Comparison of ENCODE assay signal across 19 cellular contexts in genomic region chr16:47872228-47872627, GRCh38.
DNase-seq lines count a peak whose midpoint lies in the region; ATAC-seq, FAIRE-seq and TF ChIP-seq lines count a peak whose summit lies in the region.
"Had no signal": no experiment of that assay in that cellular context is flagged by ENCODE, and none has a peak within 500 bp of the region (broad histone marks: within the 10 kb centered on the region; RNA-seq: fewer than 3 reads in every experiment).

No MANE protein-coding gene starts in this region.

- dilution Hi-C loops in mammary epithelial cell (cut with HindIII; ENCODE audit: low sequenced_read_pairs), result no loop called here
- dilution Hi-C loops in keratinocyte (cut with MboI; ENCODE audit: extremely low pct_ligation_motif_present, low sequenced_read_pairs), result no loop called here

- H3K27ac ChIP-seq in mammary epithelial cell (ENCODE audit: insufficient read depth, low read depth, low read length), result no peak overlapping the region
- H3K27ac ChIP-seq in keratinocyte (ENCODE audit: control insufficient read depth, insufficient read depth, low read length), result no peak overlapping the region

- POLR2A ChIA-PET in MCF 10A (lab: Yijun Ruan, JAX), result no interaction called here
- POLR2A ChIA-PET in T-cell (lab: Charles Lee), result no interaction called here
- POLR2A ChIA-PET in activated CD4-positive, alpha-beta memory T cell treated with anti-CD3 and anti-CD28 coated beads, Interleukin-2, amount 10 ng/mL, durations not matched to agents 7 days and 5 days (lab: Charles Lee), result no interaction called here

- H3K79me2 ChIP-seq in mammary epithelial cell (ENCODE audit: insufficient read depth, low read length) (no peaks in the 10 kb centered on the region), keratinocyte (ENCODE audit: control insufficient read depth, insufficient read depth, low read length) (no peaks in the 10 kb centered on the region)

- H3K4me2 ChIP-seq in mammary epithelial cell (ENCODE audit: insufficient read depth, low read depth, low read length) (no peak overlapping the region), keratinocyte (ENCODE audit: control insufficient read depth, extremely low read depth, insufficient read depth, low read depth, low read length) (peak overlapping the region; percentile 18)

- intact Hi-C loops in MCF 10A (cut with micrococcal nuclease) (no loop called here), mammary epithelial cell (cut with micrococcal nuclease) (no loop called here)

- H3K27ac Mint-ChIP-seq in MCF 10A (ENCODE audit: low read depth, unreplicated experiment), result no peak overlapping the region
- H3K27ac Mint-ChIP-seq in T-cell, result no peak overlapping the region
- no peak overlapping the region for H3K27ac Mint-ChIP-seq in activated CD4-positive, alpha-beta memory T cell treated with anti-CD3 and anti-CD28 coated beads, Interleukin-2, amount 10 ng/mL, durations not matched to agents 7 days and 5 days
- H3K27ac Mint-ChIP-seq: B cell; CD4-positive, alpha-beta T cell; HFFc6 had no signal

- H3K9me3 ChIP-seq in mammary epithelial cell (replicated peaks; ENCODE audit: insufficient read depth, low read length) (no peaks in the 10 kb centered on the region), keratinocyte (ENCODE audit: control insufficient read depth, low read depth, low read length) (no peaks in the 10 kb centered on the region)

- H3K27me3 ChIP-seq in mammary epithelial cell (ENCODE audit: insufficient read depth, low read length) (no peaks in the 10 kb centered on the region), keratinocyte (ENCODE audit: control insufficient read depth, extremely low read depth, insufficient read depth, low read length) (no peaks in the 10 kb centered on the region)

- H3K4me1 Mint-ChIP-seq in MCF 10A (ENCODE audit: insufficient read depth, unreplicated experiment) (peaks cover 7% of the 10 kb centered on the region), T-cell (no peaks in the 10 kb centered on the region)
- no peaks in the 10 kb centered on the region for H3K4me1 Mint-ChIP-seq in activated CD4-positive, alpha-beta memory T cell treated with anti-CD3 and anti-CD28 coated beads, Interleukin-2, amount 10 ng/mL, durations not matched to agents 7 days and 5 days
- H3K4me1 Mint-ChIP-seq: B cell had no signal

- DNase-seq in MCF 10A (ENCODE audit: unreplicated experiment), result peak; percentile 1
- no peak for DNase-seq in mammary epithelial cell
- peak; percentile 85 for DNase-seq in RPMI7951 (ENCODE audit: low read depth)
- DNase-seq in keratinocyte (ENCODE audit: low read depth, low spot score), result no peak
- DNase-seq in SHP77 treated with DMSO at 0.1 percent for 48 hours (lab: John Stamatoyannopoulos, UW), result no peak
- no peak for DNase-seq in T-cell
- no peak for DNase-seq in activated CD8-positive, alpha-beta memory T cell treated with anti-CD3 and anti-CD28 coated beads for 24 hours
- DNase-seq in activated CD4-positive, alpha-beta memory T cell treated with anti-CD3 and anti-CD28 coated beads, Interleukin-2, amount 10 ng/mL, durations not matched to agents 7 days and 5 days, result no peak
- DNase-seq: 8988T; C1 segment of cervical spinal cord; CD4-positive, alpha-beta T cell; DMS79; EL; GDM1; HCEC 1CT; HFFc6 had no signal

- peaks cover 8% of the 10 kb centered on the region for H3K4me1 ChIP-seq in mammary epithelial cell (ENCODE audit: insufficient read depth, low read length)
- peaks cover 3% of the 10 kb centered on the region for H3K4me1 ChIP-seq in keratinocyte (ENCODE audit: control insufficient read depth, extremely low read depth, insufficient read depth, low read length)

- peak; percentile 69 for FAIRE-seq in keratinocyte (lab: Jason Lieb, UNC)
- FAIRE-seq: GM12892, H1 had no signal

- H3K27me3 Mint-ChIP-seq in MCF 10A (ENCODE audit: insufficient read depth, unreplicated experiment) (no peaks in the 10 kb centered on the region), T-cell (peaks cover 4% of the 10 kb centered on the region in 2 donors)
- H3K27me3 Mint-ChIP-seq in activated CD4-positive, alpha-beta memory T cell treated with anti-CD3 and anti-CD28 coated beads, Interleukin-2, amount 10 ng/mL, durations not matched to agents 7 days and 5 days, result no peaks in the 10 kb centered on the region
- H3K27me3 Mint-ChIP-seq: CD4-positive, alpha-beta T cell had no signal

- H3K36me3 Mint-ChIP-seq in MCF 10A (ENCODE audit: insufficient read depth, unreplicated experiment) (no peaks in the 10 kb centered on the region), T-cell (no peaks in the 10 kb centered on the region)
- H3K36me3 Mint-ChIP-seq in activated CD4-positive, alpha-beta memory T cell treated with anti-CD3 and anti-CD28 coated beads, Interleukin-2, amount 10 ng/mL, durations not matched to agents 7 days and 5 days (ENCODE audit: low read depth), result no peaks in the 10 kb centered on the region

- H3K4me3 Mint-ChIP-seq in MCF 10A (ENCODE audit: unreplicated experiment) (no peak overlapping the region), T-cell (no peak overlapping the region)
- no peak overlapping the region for H3K4me3 Mint-ChIP-seq in activated CD4-positive, alpha-beta memory T cell treated with anti-CD3 and anti-CD28 coated beads, Interleukin-2, amount 10 ng/mL, durations not matched to agents 7 days and 5 days
- H3K4me3 Mint-ChIP-seq: B cell; CD4-positive, alpha-beta T cell; HFFc6 had no signal

- H2AFZ ChIP-seq in mammary epithelial cell (ENCODE audit: low read depth, low read length) (no peak overlapping the region), keratinocyte (ENCODE audit: control insufficient read depth, low read length) (no peak overlapping the region)

- H4K20me1 ChIP-seq in mammary epithelial cell (ENCODE audit: insufficient read depth, low read length) (no peaks in the 10 kb centered on the region), keratinocyte (ENCODE audit: control insufficient read depth, extremely low read depth, insufficient read depth, low read length) (no peaks in the 10 kb centered on the region)

- ATAC-seq in T-cell (replicated peaks in 1 of 4), result no peak

- peaks cover 6% of the 10 kb centered on the region for H3K9me3 Mint-ChIP-seq in MCF 10A (ENCODE audit: unreplicated experiment)
- H3K9me3 Mint-ChIP-seq in T-cell, result peaks cover 3 to 6% (median 4%) of the 10 kb centered on the region in 3 donors
- peaks cover 4% of the 10 kb centered on the region for H3K9me3 Mint-ChIP-seq in activated CD4-positive, alpha-beta memory T cell treated with anti-CD3 and anti-CD28 coated beads, Interleukin-2, amount 10 ng/mL, durations not matched to agents 7 days and 5 days
- H3K9me3 Mint-ChIP-seq: HFFc6 had no signal

- CTCF ChIA-PET in MCF 10A (lab: Yijun Ruan, JAX), result interaction anchor here (0.6 kb wide), 2 partner anchors 159 to 1346 kb away, joined by 3 to 4 read pairs; no protein-coding TSS in a partner anchor
- CTCF ChIA-PET in mammary epithelial cell (lab: Charles Lee; ENCODE audit: low non-redundant PET), result no interaction called here
- CTCF ChIA-PET in T-cell (lab: Charles Lee), result no interaction called here
- CTCF ChIA-PET in activated CD4-positive, alpha-beta memory T cell treated with anti-CD3 and anti-CD28 coated beads, Interleukin-2, amount 10 ng/mL, durations not matched to agents 7 days and 5 days (lab: Charles Lee), result no interaction called here

- in situ Hi-C loops in mammary epithelial cell (cut with MboI; ENCODE audit: low sequenced_read_pairs in 2 of 2), result no loop called here

- no peak overlapping the region for H3K4me3 ChIP-seq in mammary epithelial cell (replicated peaks in 1 of 3; ENCODE audit: insufficient read depth in 1 of 3, low read depth in 2 of 3, low read length in 3 of 3)
- no peak overlapping the region for H3K4me3 ChIP-seq in keratinocyte (ENCODE audit: control insufficient read depth in 2 of 3, extremely low read depth in 1 of 3, insufficient read depth in 2 of 3, low read depth in 1 of 3, low read length in 3 of 3)

- WGBS in mammary epithelial cell (ENCODE audit: low coverage, missing lambda C conversion rate), result 77% methylated on average over 3 of the region's 3 CpGs

- BruUV-seq in MCF 10A (replicated peaks; lab: Mats Ljungman, UMichigan), result no TSS peak
- BruUV-seq in mammary epithelial cell (replicated peaks; lab: Mats Ljungman, UMichigan), result no TSS peak

- H3K9ac ChIP-seq in mammary epithelial cell (ENCODE audit: insufficient read depth, low read length) (no peak overlapping the region), keratinocyte (ENCODE audit: control insufficient read depth, extremely low read depth, insufficient read depth, low read length) (no peak overlapping the region)

- H3K9me1 ChIP-seq in keratinocyte (ENCODE audit: control insufficient read depth, extremely low read depth, insufficient read depth, low read length), result no peaks in the 10 kb centered on the region

- no peaks in the 10 kb centered on the region for H3K36me3 ChIP-seq in mammary epithelial cell (ENCODE audit: insufficient read depth, low read length)
- H3K36me3 ChIP-seq in keratinocyte (ENCODE audit: control insufficient read depth in 2 of 2, extremely low read depth in 1 of 2, insufficient read depth in 2 of 2, low read length in 2 of 2), result no peaks in the 10 kb centered on the region

- no peak for TF ChIP-seq CTCF in MCF 10A (IDR thresholded peaks at IDR 0.05; ENCODE audit: unreplicated experiment)
- TF ChIP-seq CTCF in mammary epithelial cell (conservative IDR thresholded peaks at IDR 0.05 in 1 of 2, IDR thresholded peaks at IDR 0.05 in 1 of 2; ENCODE audit: extremely low read depth in 1 of 2, insufficient read depth in 1 of 2, low read depth in 1 of 2, low read length in 2 of 2), result no peak
- no peak for TF ChIP-seq CTCF in keratinocyte (optimal IDR thresholded peaks at IDR 0.05 in 1 of 3, IDR thresholded peaks at IDR 0.05 in 1 of 3, conservative IDR thresholded peaks at IDR 0.05 in 1 of 3; ENCODE audit: extremely low read depth in 1 of 3, insufficient read depth in 2 of 3, low read length in 3 of 3)

Comparison
In these comparisons a context has a peak if more than half of its experiments do, and no peak if none do; other contexts are left out.
1. DNase-seq: peak in MCF 10A (single experiment) and RPMI7951 (single experiment); none in mammary epithelial cell (single experiment), keratinocyte (single experiment), SHP77 treated with DMSO at 0.1 percent for 48 hours (single experiment), T-cell (0 of 34), activated CD8-positive, alpha-beta memory T cell treated with anti-CD3 and anti-CD28 coated beads for 24 hours (single experiment) and activated CD4-positive, alpha-beta memory T cell treated with anti-CD3 and anti-CD28 coated beads, Interleukin-2, amount 10 ng/mL, durations not matched to agents 7 days and 5 days (single experiment).